In the genomic region with DNA sequence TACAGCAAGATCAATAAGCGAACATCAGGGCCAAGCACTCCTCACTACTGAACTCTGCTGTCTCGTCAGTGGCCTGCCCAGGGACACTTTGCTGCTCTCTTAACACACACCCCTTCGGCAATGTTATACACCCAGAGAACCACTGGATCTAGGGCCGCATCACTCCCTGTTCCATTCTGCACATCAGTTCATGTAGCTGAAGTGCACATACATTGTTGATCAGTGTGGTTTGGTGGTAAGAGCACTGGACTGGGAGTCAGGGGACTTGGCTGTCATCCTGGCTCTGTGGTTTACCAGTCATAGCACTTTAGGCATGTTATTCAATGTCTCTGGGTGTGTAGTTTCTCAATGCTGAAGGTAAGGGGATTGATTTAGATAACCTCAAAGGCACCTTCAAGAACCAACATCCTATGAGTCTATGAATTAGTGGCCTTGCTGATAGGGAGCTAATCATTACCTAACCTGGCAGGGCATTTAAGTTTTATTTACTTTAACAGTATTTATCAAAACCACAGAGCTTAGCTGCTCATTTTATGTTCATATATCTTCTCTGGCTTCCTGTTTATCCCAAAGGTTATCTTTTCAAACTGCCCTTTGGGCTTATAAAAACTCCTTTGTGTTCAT, we compare ENCODE assay signal across 1 cellular context.
TF ChIP-seq lines count a peak whose summit lies in the region.

No MANE protein-coding gene starts in this region.

TF ChIP-seq in WTC11, 78 proteins besides CTCF, POLR2A, EP300 and RAD21 (continued from another document):
- TF ChIP-seq, protein P1, sequence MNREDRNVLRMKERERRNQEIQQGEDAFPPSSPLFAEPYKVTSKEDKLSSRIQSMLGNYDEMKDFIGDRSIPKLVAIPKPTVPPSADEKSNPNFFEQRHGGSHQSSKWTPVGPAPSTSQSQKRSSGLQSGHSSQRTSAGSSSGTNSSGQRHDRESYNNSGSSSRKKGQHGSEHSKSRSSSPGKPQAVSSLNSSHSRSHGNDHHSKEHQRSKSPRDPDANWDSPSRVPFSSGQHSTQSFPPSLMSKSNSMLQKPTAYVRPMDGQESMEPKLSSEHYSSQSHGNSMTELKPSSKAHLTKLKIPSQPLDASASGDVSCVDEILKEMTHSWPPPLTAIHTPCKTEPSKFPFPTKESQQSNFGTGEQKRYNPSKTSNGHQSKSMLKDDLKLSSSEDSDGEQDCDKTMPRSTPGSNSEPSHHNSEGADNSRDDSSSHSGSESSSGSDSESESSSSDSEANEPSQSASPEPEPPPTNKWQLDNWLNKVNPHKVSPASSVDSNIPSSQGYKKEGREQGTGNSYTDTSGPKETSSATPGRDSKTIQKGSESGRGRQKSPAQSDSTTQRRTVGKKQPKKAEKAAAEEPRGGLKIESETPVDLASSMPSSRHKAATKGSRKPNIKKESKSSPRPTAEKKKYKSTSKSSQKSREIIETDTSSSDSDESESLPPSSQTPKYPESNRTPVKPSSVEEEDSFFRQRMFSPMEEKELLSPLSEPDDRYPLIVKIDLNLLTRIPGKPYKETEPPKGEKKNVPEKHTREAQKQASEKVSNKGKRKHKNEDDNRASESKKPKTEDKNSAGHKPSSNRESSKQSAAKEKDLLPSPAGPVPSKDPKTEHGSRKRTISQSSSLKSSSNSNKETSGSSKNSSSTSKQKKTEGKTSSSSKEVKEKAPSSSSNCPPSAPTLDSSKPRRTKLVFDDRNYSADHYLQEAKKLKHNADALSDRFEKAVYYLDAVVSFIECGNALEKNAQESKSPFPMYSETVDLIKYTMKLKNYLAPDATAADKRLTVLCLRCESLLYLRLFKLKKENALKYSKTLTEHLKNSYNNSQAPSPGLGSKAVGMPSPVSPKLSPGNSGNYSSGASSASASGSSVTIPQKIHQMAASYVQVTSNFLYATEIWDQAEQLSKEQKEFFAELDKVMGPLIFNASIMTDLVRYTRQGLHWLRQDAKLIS (CRISPR knock-in tag; IDR thresholded peaks at IDR 0.05; ENCODE audit: borderline replicate concordance): no peak
- TF ChIP-seq ZNF121 (CRISPR knock-in tag; IDR thresholded peaks at IDR 0.05) (no peak), TCF7 (CRISPR knock-in tag; IDR thresholded peaks at IDR 0.05; ENCODE audit: low read depth) (no peak), ZNF232 (CRISPR knock-in tag; IDR thresholded peaks at IDR 0.05) (no peak), FOXP1 (CRISPR knock-in tag; IDR thresholded peaks at IDR 0.05; ENCODE audit: borderline replicate concordance) (no peak), GRHL2 (CRISPR knock-in tag; IDR thresholded peaks at IDR 0.05; ENCODE audit: insufficient replicate concordance, severe bottlenecking) (no peak), SMAD4 (CRISPR knock-in tag; IDR thresholded peaks at IDR 0.05) (no peak), IRF2 (CRISPR knock-in tag; IDR thresholded peaks at IDR 0.05; ENCODE audit: borderline replicate concordance, low read depth) (no peak)
- TF ChIP-seq, protein P2, sequence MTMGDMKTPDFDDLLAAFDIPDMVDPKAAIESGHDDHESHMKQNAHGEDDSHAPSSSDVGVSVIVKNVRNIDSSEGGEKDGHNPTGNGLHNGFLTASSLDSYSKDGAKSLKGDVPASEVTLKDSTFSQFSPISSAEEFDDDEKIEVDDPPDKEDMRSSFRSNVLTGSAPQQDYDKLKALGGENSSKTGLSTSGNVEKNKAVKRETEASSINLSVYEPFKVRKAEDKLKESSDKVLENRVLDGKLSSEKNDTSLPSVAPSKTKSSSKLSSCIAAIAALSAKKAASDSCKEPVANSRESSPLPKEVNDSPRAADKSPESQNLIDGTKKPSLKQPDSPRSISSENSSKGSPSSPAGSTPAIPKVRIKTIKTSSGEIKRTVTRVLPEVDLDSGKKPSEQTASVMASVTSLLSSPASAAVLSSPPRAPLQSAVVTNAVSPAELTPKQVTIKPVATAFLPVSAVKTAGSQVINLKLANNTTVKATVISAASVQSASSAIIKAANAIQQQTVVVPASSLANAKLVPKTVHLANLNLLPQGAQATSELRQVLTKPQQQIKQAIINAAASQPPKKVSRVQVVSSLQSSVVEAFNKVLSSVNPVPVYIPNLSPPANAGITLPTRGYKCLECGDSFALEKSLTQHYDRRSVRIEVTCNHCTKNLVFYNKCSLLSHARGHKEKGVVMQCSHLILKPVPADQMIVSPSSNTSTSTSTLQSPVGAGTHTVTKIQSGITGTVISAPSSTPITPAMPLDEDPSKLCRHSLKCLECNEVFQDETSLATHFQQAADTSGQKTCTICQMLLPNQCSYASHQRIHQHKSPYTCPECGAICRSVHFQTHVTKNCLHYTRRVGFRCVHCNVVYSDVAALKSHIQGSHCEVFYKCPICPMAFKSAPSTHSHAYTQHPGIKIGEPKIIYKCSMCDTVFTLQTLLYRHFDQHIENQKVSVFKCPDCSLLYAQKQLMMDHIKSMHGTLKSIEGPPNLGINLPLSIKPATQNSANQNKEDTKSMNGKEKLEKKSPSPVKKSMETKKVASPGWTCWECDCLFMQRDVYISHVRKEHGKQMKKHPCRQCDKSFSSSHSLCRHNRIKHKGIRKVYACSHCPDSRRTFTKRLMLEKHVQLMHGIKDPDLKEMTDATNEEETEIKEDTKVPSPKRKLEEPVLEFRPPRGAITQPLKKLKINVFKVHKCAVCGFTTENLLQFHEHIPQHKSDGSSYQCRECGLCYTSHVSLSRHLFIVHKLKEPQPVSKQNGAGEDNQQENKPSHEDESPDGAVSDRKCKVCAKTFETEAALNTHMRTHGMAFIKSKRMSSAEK (CRISPR knock-in tag; IDR thresholded peaks at IDR 0.05; ENCODE audit: borderline replicate concordance): no peak
- TF ChIP-seq, protein P3, sequence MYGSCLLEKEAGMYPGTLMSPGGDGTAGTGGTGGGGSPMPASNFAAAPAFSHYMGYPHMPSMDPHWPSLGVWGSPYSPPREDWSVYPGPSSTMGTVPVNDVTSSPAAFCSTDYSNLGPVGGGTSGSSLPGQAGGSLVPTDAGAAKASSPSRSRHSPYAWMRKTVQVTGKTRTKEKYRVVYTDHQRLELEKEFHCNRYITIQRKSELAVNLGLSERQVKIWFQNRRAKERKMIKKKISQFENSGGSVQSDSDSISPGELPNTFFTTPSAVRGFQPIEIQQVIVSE (CRISPR knock-in tag; IDR thresholded peaks at IDR 0.05; ENCODE audit: borderline replicate concordance): no peak
TF ChIP-seq in WTC11: peak in this region for 0.
